Comparison of ENCODE assay signal across 11 cellular contexts in the genomic region with DNA sequence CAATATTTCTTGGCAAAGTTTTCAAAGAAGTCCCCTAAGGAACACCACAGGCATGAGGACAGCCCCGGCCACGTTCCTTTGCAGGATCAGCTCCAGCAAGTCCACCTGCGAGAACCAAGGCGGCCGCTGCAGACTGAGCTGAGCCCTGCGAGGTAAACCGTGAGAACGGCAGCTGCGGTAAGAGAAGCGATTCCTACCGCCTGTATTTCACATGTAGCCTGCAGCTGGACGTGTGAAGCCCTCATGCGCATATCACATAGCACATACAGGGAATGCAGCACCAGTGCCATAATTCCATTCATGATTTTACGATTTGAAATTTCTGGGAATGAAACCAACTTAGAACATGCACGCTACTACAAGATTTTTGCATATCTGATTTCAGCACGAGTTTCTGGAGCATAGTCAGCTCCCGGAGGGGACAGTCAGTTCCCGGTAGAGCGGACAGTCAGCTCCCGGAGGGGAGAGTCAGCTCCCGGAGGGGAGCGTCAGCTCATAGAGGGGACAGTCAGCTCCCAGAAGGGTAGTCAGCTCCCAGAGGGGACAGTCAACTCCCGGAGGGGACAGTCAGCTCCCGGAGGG. TPM values are rescaled to one million over a fixed set of nuclear protein-coding genes. Genes with fewer than 3 reads are reported as not detected.
A peak's percentile ranks its signal among the peaks of the same experiment; 100 is the strongest.
DNase-seq lines count a peak whose midpoint lies in the region; ATAC-seq and TF ChIP-seq lines count a peak whose summit lies in the region.
"Had no signal": no experiment of that assay in that cellular context is flagged by ENCODE, and none has a peak within 500 bp of the region (broad histone marks: within the 10 kb centered on the region; RNA-seq: fewer than 3 reads in every experiment).

No MANE protein-coding gene starts in this region.

- no peaks in the 10 kb centered on the region for H4K20me1 ChIP-seq in neural progenitor cell (ENCODE audit: low read depth)

- H3K79me2 ChIP-seq in neural progenitor cell (ENCODE audit: low read depth), result no peaks in the 10 kb centered on the region

- CTCF ChIA-PET in activated CD4-positive, alpha-beta memory T cell treated with anti-CD3 and anti-CD28 coated beads, Interleukin-2, amount 10 ng/mL, durations not matched to agents 7 days and 5 days (lab: Charles Lee), result no interaction called here

- H3K36me3 Mint-ChIP-seq in central memory CD8-positive, alpha-beta T cell (ENCODE audit: insufficient read depth), result peaks cover 7% of the 10 kb centered on the region
- no peaks in the 10 kb centered on the region for H3K36me3 Mint-ChIP-seq in neural progenitor cell
- H3K36me3 Mint-ChIP-seq in activated CD4-positive, alpha-beta memory T cell treated with anti-CD3 and anti-CD28 coated beads, Interleukin-2, amount 10 ng/mL, durations not matched to agents 7 days and 5 days (ENCODE audit: low read depth), result no peaks in the 10 kb centered on the region
- H3K36me3 Mint-ChIP-seq: type B pancreatic cell had no signal

- TF ChIP-seq CTCF in AG10803 (conservative IDR thresholded peaks at IDR 0.05; ENCODE audit: low read length) (no peak), GM10266 (IDR thresholded peaks at IDR 0.05; ENCODE audit: control insufficient read depth, insufficient read depth, low read depth, missing control alignments) (no peak), neural progenitor cell (IDR thresholded peaks at IDR 0.05) (no peak)

- H3K4me1 Mint-ChIP-seq in central memory CD8-positive, alpha-beta T cell, result peaks cover 8% of the 10 kb centered on the region
- H3K4me1 Mint-ChIP-seq in neural progenitor cell, result peaks cover 37% of the 10 kb centered on the region
- peaks cover 10% of the 10 kb centered on the region for H3K4me1 Mint-ChIP-seq in activated CD4-positive, alpha-beta memory T cell treated with anti-CD3 and anti-CD28 coated beads, Interleukin-2, amount 10 ng/mL, durations not matched to agents 7 days and 5 days

- H3F3A ChIP-seq in neural progenitor cell (ENCODE audit: low read depth), result no peaks in the 10 kb centered on the region

- H3K4me3 ChIP-seq in AG10803 (ENCODE audit: low read length) (peak overlapping the region; percentile 42), neural progenitor cell (no peak overlapping the region)
- H3K4me3 ChIP-seq: GM23338 had no signal

- no peaks in the 10 kb centered on the region for H3K9me3 Mint-ChIP-seq in central memory CD8-positive, alpha-beta T cell
- peaks cover 6% of the 10 kb centered on the region for H3K9me3 Mint-ChIP-seq in neural progenitor cell
- H3K9me3 Mint-ChIP-seq in activated CD4-positive, alpha-beta memory T cell treated with anti-CD3 and anti-CD28 coated beads, Interleukin-2, amount 10 ng/mL, durations not matched to agents 7 days and 5 days, result no peaks in the 10 kb centered on the region
- H3K9me3 Mint-ChIP-seq: GM23338, type B pancreatic cell had no signal

- no peaks in the 10 kb centered on the region for H3K36me3 ChIP-seq in neural progenitor cell

- H3K4me1 ChIP-seq in neural progenitor cell, result peaks cover 4% of the 10 kb centered on the region

- peaks cover 96% of the 10 kb centered on the region for H3K27me3 ChIP-seq in neural progenitor cell

- H3K27ac Mint-ChIP-seq in central memory CD8-positive, alpha-beta T cell (ENCODE audit: low read depth), result no peak overlapping the region
- H3K27ac Mint-ChIP-seq in neural progenitor cell, result no peak overlapping the region
- no peak overlapping the region for H3K27ac Mint-ChIP-seq in activated CD4-positive, alpha-beta memory T cell treated with anti-CD3 and anti-CD28 coated beads, Interleukin-2, amount 10 ng/mL, durations not matched to agents 7 days and 5 days
- H3K27ac Mint-ChIP-seq: GM23338, type B pancreatic cell had no signal

- no peak overlapping the region for H2AFZ ChIP-seq in neural progenitor cell (replicated peaks)
- H2AFZ ChIP-seq: GM23338 had no signal

- DNase-seq in AG10803 (ENCODE audit: low read depth) (peak; percentile 92), GM10266 (ENCODE audit: extremely low spot score) (peak; percentile 12), neural progenitor cell (ENCODE audit: low spot score) (peak; percentile 3), germinal center (ENCODE audit: low spot score) (no peak), nucleus accumbens (lab: John Stamatoyannopoulos, UW) (no peak)
- DNase-seq in central memory CD8-positive, alpha-beta T cell (ENCODE audit: low spot score in 2 of 2), result no peak
- no peak for DNase-seq in activated CD4-positive, alpha-beta memory T cell treated with anti-CD3 and anti-CD28 coated beads, Interleukin-2, amount 10 ng/mL, durations not matched to agents 7 days and 5 days
- DNase-seq: T-helper 9 cell had no signal

- no peak for ATAC-seq in central memory CD8-positive, alpha-beta T cell (replicated peaks; ENCODE audit: extremely low read depth, poor library complexity, severe bottlenecking)
- ATAC-seq in HG03521 (IDR thresholded peaks at IDR 0.05; ENCODE audit: unreplicated experiment), result no peak
- ATAC-seq: GM23338 had no signal

- H3K27ac ChIP-seq in neural progenitor cell, result no peak overlapping the region

- POLR2A ChIA-PET in activated CD4-positive, alpha-beta memory T cell treated with anti-CD3 and anti-CD28 coated beads, Interleukin-2, amount 10 ng/mL, durations not matched to agents 7 days and 5 days (lab: Charles Lee), result interaction anchor here (0.8 kb wide), 1 partner anchor 12 kb away, joined by 3 read pairs; no protein-coding TSS in a partner anchor

- no peaks in the 10 kb centered on the region for H3K9me3 ChIP-seq in neural progenitor cell (ENCODE audit: low read depth)

- no peak overlapping the region for H3K9ac ChIP-seq in neural progenitor cell

- H3K4me2 ChIP-seq in neural progenitor cell, result no peak overlapping the region
- H3K4me2 ChIP-seq: GM23338 had no signal

- peaks cover 16% of the 10 kb centered on the region for H3K27me3 Mint-ChIP-seq in central memory CD8-positive, alpha-beta T cell
- H3K27me3 Mint-ChIP-seq in neural progenitor cell (ENCODE audit: insufficient read depth, low read depth), result peaks cover 28% of the 10 kb centered on the region
- peaks cover 8% of the 10 kb centered on the region for H3K27me3 Mint-ChIP-seq in activated CD4-positive, alpha-beta memory T cell treated with anti-CD3 and anti-CD28 coated beads, Interleukin-2, amount 10 ng/mL, durations not matched to agents 7 days and 5 days

- H3K4me3 Mint-ChIP-seq in central memory CD8-positive, alpha-beta T cell, result peak overlapping the region; percentile 31
- H3K4me3 Mint-ChIP-seq in neural progenitor cell, result no peak overlapping the region
- H3K4me3 Mint-ChIP-seq in activated CD4-positive, alpha-beta memory T cell treated with anti-CD3 and anti-CD28 coated beads, Interleukin-2, amount 10 ng/mL, durations not matched to agents 7 days and 5 days, result no peak overlapping the region
- H3K4me3 Mint-ChIP-seq: GM23338, type B pancreatic cell had no signal

RNA-seq across cellular contexts. Expression of gene FGFRL1, which starts 41.7 kb away (rescaled TPM):
- total RNA-seq in neural progenitor cell (ENCODE audit: low replicate concordance), result 9.6 and 27.4 TPM in 2 replicates
- total RNA-seq in activated CD4-positive, alpha-beta memory T cell treated with anti-CD3 and anti-CD28 coated beads, Interleukin-2, amount 10 ng/mL, durations not matched to agents 7 days and 5 days, result 1 to 10 TPM; 7.1 to 8.9 TPM

RNA-seq across cellular contexts. Expression of gene SLC26A1, which starts 60.0 kb away (rescaled TPM):
- total RNA-seq in neural progenitor cell (ENCODE audit: low replicate concordance), result 0.19 TPM in 1 of 2 replicates, not detected in the other
- under 1 TPM in 1 of 2 experiments, not detected in 1; 0.20 TPM for total RNA-seq in activated CD4-positive, alpha-beta memory T cell treated with anti-CD3 and anti-CD28 coated beads, Interleukin-2, amount 10 ng/mL, durations not matched to agents 7 days and 5 days

Comparison
In these comparisons a context has a peak if more than half of its experiments do, and no peak if none do; other contexts are left out.
1. DNase-seq: peak in AG10803 (single experiment), GM10266 (single experiment) and neural progenitor cell (single experiment); none in central memory CD8-positive, alpha-beta T cell (0 of 2), germinal center (single experiment), nucleus accumbens (0 of 56) and activated CD4-positive, alpha-beta memory T cell treated with anti-CD3 and anti-CD28 coated beads, Interleukin-2, amount 10 ng/mL, durations not matched to agents 7 days and 5 days (single experiment).